Comparison of ENCODE assay signal across 16 cellular contexts in genomic region chr4:1991596-1992434, GRCh38. TPM values are rescaled to one million over a fixed set of nuclear protein-coding genes. Genes with fewer than 3 reads are reported as not detected.
DNase-seq lines count a peak whose midpoint lies in the region; ATAC-seq and TF ChIP-seq lines count a peak whose summit lies in the region.
"Had no signal": no experiment of that assay in that cellular context is flagged by ENCODE, and none has a peak within 500 bp of the region (broad histone marks: within the 10 kb centered on the region; RNA-seq: fewer than 3 reads in every experiment).

No MANE protein-coding gene starts in this region.

- no peak overlapping the region for H3K4me2 ChIP-seq in neuronal stem cell (ENCODE audit: insufficient read depth, low read length, poor library complexity, severe bottlenecking)

- peaks cover 5% of the 10 kb centered on the region for H3K36me3 ChIP-seq in H7 (replicated peaks; ENCODE audit: control insufficient read depth, insufficient read depth, low read length)
- peaks cover 25 to 73% of the 10 kb centered on the region in 2 donors for H3K36me3 ChIP-seq in neuronal stem cell (replicated peaks in 1 of 2; ENCODE audit: control insufficient read depth in 2 of 2, insufficient read depth in 2 of 2, low read length in 2 of 2)

- TF ChIP-seq CTCF in CD14-positive monocyte (IDR thresholded peaks at IDR 0.05) (no peak), dorsolateral prefrontal cortex (IDR thresholded peaks at IDR 0.05 in 54 of 56, conservative IDR thresholded peaks at IDR 0.05 in 2 of 56; ENCODE audit: low read depth in 1 of 56, partially characterized antibody in 56 of 56) (no peak)

- peaks cover 44 to 69% of the 10 kb centered on the region in 2 donors for H3K36me3 Mint-ChIP-seq in CD14-positive monocyte

- H2BK12ac ChIP-seq in neuronal stem cell (ENCODE audit: low read length): no peak overlapping the region

- peaks cover 1% of the 10 kb centered on the region for H3K4me1 Mint-ChIP-seq in CD14-positive monocyte

- peaks cover 22% of the 10 kb centered on the region for H3K79me1 ChIP-seq in neuronal stem cell (ENCODE audit: low read depth, low read length)

- ATAC-seq in GM19035 (IDR thresholded peaks at IDR 0.05; ENCODE audit: unreplicated experiment) (no peak), HG02885 (IDR thresholded peaks at IDR 0.05; ENCODE audit: poor library complexity, unreplicated experiment) (no peak), HG02759 (IDR thresholded peaks at IDR 0.05; ENCODE audit: unreplicated experiment) (no peak)

- H4K91ac ChIP-seq in neuronal stem cell (ENCODE audit: low read depth, low read length, poor library complexity): peak overlapping the region; percentile 24

- no peak overlapping the region for H2BK120ac ChIP-seq in neuronal stem cell (ENCODE audit: low read depth, low read length)

- H3K4me3 ChIP-seq in H7 (ENCODE audit: insufficient read depth, low read depth, low read length) (no peak overlapping the region), dorsolateral prefrontal cortex (peak overlapping the region in 36 of 59 donors; percentile 5 to 48 (median 34)), neuronal stem cell (ENCODE audit: low read length in 2 of 2) (no peak overlapping the region)

- no peak overlapping the region for H4K8ac ChIP-seq in neuronal stem cell (ENCODE audit: low read depth, low read length)

- no CpG with 5 or more reads among the region's 37 CpGs for WGBS in neuronal stem cell (ENCODE audit: extremely low coverage in 2 of 2, insufficient read length in 2 of 2, insufficient replicate concordance in 1 of 2), 2 donors

- H2BK15ac ChIP-seq in neuronal stem cell (ENCODE audit: low read length): no peak overlapping the region

- H3K9me3 Mint-ChIP-seq in CD14-positive monocyte: peaks cover 1 to 6% (median 3%) of the 10 kb centered on the region in 7 donors
- H3K9me3 Mint-ChIP-seq: activated naive CD4-positive, alpha-beta T cell treated with anti-CD3 and anti-CD28 coated beads, Interleukin-2, amount 50 U/mL, for 24 hours; H9 had no signal

- DNase-seq in CD14-positive monocyte (ENCODE audit: low spot score) (peak; percentile 38), H7 (peak; percentile 41), dorsolateral prefrontal cortex (peak in 4 of 10 donors; percentile 20 to 51 (median 39)), neuronal stem cell (ENCODE audit: low spot score) (no peak), medulla oblongata (ENCODE audit: extremely low spot score) (no peak)
- DNase-seq: COR-L47; effector CD8-positive, alpha-beta T cell; NCI-H146; NCI-H446 treated with DMSO at 0.1 percent for 48 hours; stimulated activated CD4-positive, alpha-beta T cell treated with anti-CD3 and anti-CD28 coated beads, Interleukin-15, amount 100 ng/mL, for 24 hours; T1000 had no signal

- peak overlapping the region; percentile 8 for H3K18ac ChIP-seq in neuronal stem cell (ENCODE audit: low read length)

- H3K9ac ChIP-seq in neuronal stem cell (ENCODE audit: low read depth, low read length, poor library complexity): peak overlapping the region; percentile 63

- H3K27me3 Mint-ChIP-seq in CD14-positive monocyte (ENCODE audit: low read depth in 3 of 3): no peaks in the 10 kb centered on the region
- H3K27me3 Mint-ChIP-seq: activated naive CD4-positive, alpha-beta T cell treated with anti-CD3 and anti-CD28 coated beads, Interleukin-2, amount 50 U/mL, for 24 hours had no signal

- intact Hi-C loops in CD14-positive monocyte (cut with micrococcal nuclease) (no loop called here), dorsolateral prefrontal cortex (cut with DNase I) (no loop called here)

- H3K27ac Mint-ChIP-seq in CD14-positive monocyte: peak overlapping the region in 1 of 7 donors; percentile 79
- H3K27ac Mint-ChIP-seq: activated naive CD4-positive, alpha-beta T cell treated with anti-CD3 and anti-CD28 coated beads, Interleukin-2, amount 50 U/mL, for 24 hours had no signal

- H3K27me3 ChIP-seq in H7 (ENCODE audit: control insufficient read depth, insufficient read depth, low read length) (no peaks in the 10 kb centered on the region), dorsolateral prefrontal cortex (no peaks in the 10 kb centered on the region), neuronal stem cell (ENCODE audit: control insufficient read depth in 3 of 3, insufficient read depth in 3 of 3, low read depth in 1 of 3, low read length in 3 of 3) (no peaks in the 10 kb centered on the region)

- peak overlapping the region in 53 of 59 donors; percentile 12 to 88 (median 71) for H3K27ac ChIP-seq in dorsolateral prefrontal cortex
- no peak overlapping the region for H3K27ac ChIP-seq in neuronal stem cell (replicated peaks; ENCODE audit: low read length)

- H3K4ac ChIP-seq in neuronal stem cell (ENCODE audit: low read length): no peak overlapping the region

- H3K9me3 ChIP-seq in neuronal stem cell (replicated peaks in 1 of 2; ENCODE audit: control insufficient read depth in 2 of 2, insufficient read depth in 1 of 2, low read depth in 1 of 2, low read length in 2 of 2): peaks cover 0 to 18% of the 10 kb centered on the region in 2 donors

- H3K4me3 Mint-ChIP-seq in CD14-positive monocyte: no peak overlapping the region
- H3K4me3 Mint-ChIP-seq: activated naive CD4-positive, alpha-beta T cell treated with anti-CD3 and anti-CD28 coated beads, Interleukin-2, amount 50 U/mL, for 24 hours; H9 had no signal

- no peak overlapping the region for H2AFZ ChIP-seq in neuronal stem cell (ENCODE audit: low read length)

- H2AK5ac ChIP-seq in neuronal stem cell (ENCODE audit: low read depth, low read length): no peak overlapping the region

- peak overlapping the region; percentile 71 for H3K14ac ChIP-seq in neuronal stem cell (ENCODE audit: low read length)

- H2BK5ac ChIP-seq in neuronal stem cell (ENCODE audit: low read length): peak overlapping the region; percentile 53

- H3K23ac ChIP-seq in neuronal stem cell (ENCODE audit: low read depth, low read length, poor library complexity): peak overlapping the region; percentile 80

- H3K4me1 ChIP-seq in neuronal stem cell (ENCODE audit: control insufficient read depth in 2 of 2, insufficient read depth in 1 of 2, low read depth in 1 of 2, low read length in 2 of 2): no peaks in the 10 kb centered on the region

RNA-seq across cellular contexts. Expression of gene NELFA, which starts 17.0 kb away (rescaled TPM):
- 10 to 100 TPM; 10.0 to 10.5 TPM for polyA plus RNA-seq in CD14-positive monocyte
- 61.2 and 70.4 TPM in 2 replicates for total RNA-seq in H7 (2014; rRNA removed; shearing (Covaris generic))
- total RNA-seq in dorsolateral prefrontal cortex: 10 to 100 TPM; 31.6 to 76.1 (median 48.7) TPM
- 42.9 TPM for polyA plus RNA-seq in neuronal stem cell (2013, experiment 1 of 2)
- 44.3 TPM for polyA plus RNA-seq in neuronal stem cell (2013, experiment 2 of 2)

Comparison
In these comparisons a context has a peak if more than half of its experiments do, and no peak if none do; other contexts are left out.
1. DNase-seq: peak in CD14-positive monocyte (single experiment) and H7 (single experiment); none in neuronal stem cell (single experiment) and medulla oblongata (single experiment).
2. H3K4me3 ChIP-seq: peak in dorsolateral prefrontal cortex (36 of 59); none in H7 (single experiment) and neuronal stem cell (0 of 2).